1 cellular context compared by ENCODE assay signal in genomic region chr13:99955747-99956472, GRCh38.
TF ChIP-seq lines count a peak whose summit lies in the region.

No MANE protein-coding gene starts in this region.

TF ChIP-seq in SK-N-SH, 30 proteins besides CTCF, POLR2A, EP300 and RAD21 (continued from another document):
- TF ChIP-seq, protein P1, sequence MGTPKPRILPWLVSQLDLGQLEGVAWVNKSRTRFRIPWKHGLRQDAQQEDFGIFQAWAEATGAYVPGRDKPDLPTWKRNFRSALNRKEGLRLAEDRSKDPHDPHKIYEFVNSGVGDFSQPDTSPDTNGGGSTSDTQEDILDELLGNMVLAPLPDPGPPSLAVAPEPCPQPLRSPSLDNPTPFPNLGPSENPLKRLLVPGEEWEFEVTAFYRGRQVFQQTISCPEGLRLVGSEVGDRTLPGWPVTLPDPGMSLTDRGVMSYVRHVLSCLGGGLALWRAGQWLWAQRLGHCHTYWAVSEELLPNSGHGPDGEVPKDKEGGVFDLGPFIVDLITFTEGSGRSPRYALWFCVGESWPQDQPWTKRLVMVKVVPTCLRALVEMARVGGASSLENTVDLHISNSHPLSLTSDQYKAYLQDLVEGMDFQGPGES (IDR thresholded peaks at IDR 0.05; ENCODE audit: low read depth, low read length), result no peak
- TF ChIP-seq MXI1 (IDR thresholded peaks at IDR 0.05; ENCODE audit: low read depth, low read length) (no peak), SIN3A (IDR thresholded peaks at IDR 0.05; ENCODE audit: borderline replicate concordance, low read depth, low read length) (no peak), JUND (IDR thresholded peaks at IDR 0.05) (no peak), SMC3 (IDR thresholded peaks at IDR 0.05; ENCODE audit: low read depth, low read length) (no peak)
